In genomic region chr11:61429691-61430582, GRCh38 we compare ENCODE assay signal across 1 cellular context.
A peak's percentile ranks its signal among the peaks of the same experiment; 100 is the strongest.
TF ChIP-seq lines count a peak whose summit lies in the region.

Gene CPSF7, minus strand, starts transcription at chr11:61429975. Its CDS starts 740 bp downstream, at chr11:61429235.
Gene SDHAF2, plus strand, starts transcription at chr11:61430124. Its CDS starts 23 bp downstream, at chr11:61430147.

TF ChIP-seq in K562, 482 proteins besides CTCF, POLR2A, EP300 and RAD21 (continued from another document and continues in another):
- TF ChIP-seq ID3 (CRISPR knock-in tag; IDR thresholded peaks at IDR 0.05) (no peak), ID3 (tag; IDR thresholded peaks at IDR 0.05) (peak; percentile 88), RBM25 (IDR thresholded peaks at IDR 0.05; ENCODE audit: low read depth, low read length, severe bottlenecking) (no peak), ELF4 (CRISPR knock-in tag; IDR thresholded peaks at IDR 0.05) (0 out of 2 replicates have a peak, but pooled peaks have one; percentile 74), ZKSCAN3 (CRISPR knock-in tag; IDR thresholded peaks at IDR 0.05) (no peak), PCBP1 (IDR thresholded peaks at IDR 0.05; ENCODE audit: low read depth, low read length, poor library complexity, severe bottlenecking) (peak; percentile 73), POLR2AphosphoS5 (IDR thresholded peaks at IDR 0.05; ENCODE audit: control insufficient read depth, insufficient read depth, low read depth, low read length) (peak; percentile 87), RNF2 (IDR thresholded peaks at IDR 0.05) (0 out of 2 replicates have a peak, but pooled peaks have one; percentile 32), POU5F1 (IDR thresholded peaks at IDR 0.05; ENCODE audit: borderline replicate concordance, low read depth, low read length, partially characterized antibody) (peak; percentile 15), U2AF1 (optimal IDR thresholded peaks at IDR 0.05; ENCODE audit: low read depth, low read length) (peak; percentile 67), ZBTB11 (CRISPR knock-in tag; IDR thresholded peaks at IDR 0.05) (peak; percentile 80 to 97 (median 95)), POLR2B (IDR thresholded peaks at IDR 0.05; ENCODE audit: low read depth, partially characterized antibody) (peak; percentile 82), ZFX (CRISPR knock-in tag; IDR thresholded peaks at IDR 0.05) (peak; percentile 100), ARID3B (CRISPR knock-in tag; IDR thresholded peaks at IDR 0.05; ENCODE audit: borderline replicate concordance) (no peak), HNRNPL (IDR thresholded peaks at IDR 0.05; ENCODE audit: low read depth, low read length) (0 out of 2 replicates have a peak, but pooled peaks have one; percentile 28), POLR2G (IDR thresholded peaks at IDR 0.05; ENCODE audit: low read depth, low read length) (peak; percentile 98), HNRNPLL (IDR thresholded peaks at IDR 0.05; ENCODE audit: low read depth, low read length, poor library complexity, severe bottlenecking) (no peak), ZNF561 (CRISPR knock-in tag; conservative IDR thresholded peaks at IDR 0.05) (no peak), ETV1 (tag; conservative IDR thresholded peaks at IDR 0.05; ENCODE audit: low read depth) (peak; percentile 82), SMAD4 (CRISPR knock-in tag; conservative IDR thresholded peaks at IDR 0.05) (peak; percentile 57; the same call in 1 of the 2 replicates), ZNF76 (CRISPR knock-in tag; IDR thresholded peaks at IDR 0.05; ENCODE audit: borderline replicate concordance) (peak; percentile 28; the same call in 1 of the 2 replicates), E2F6 (IDR thresholded peaks at IDR 0.05; ENCODE audit: borderline replicate concordance in 1 of 2, extremely low read depth in 1 of 2, insufficient read depth in 1 of 2, insufficient read length in 1 of 2, low read depth in 1 of 2, low read length in 1 of 2, poor library complexity in 1 of 2, severe bottlenecking in 1 of 2) (peak; percentile 39 to 70), ZBTB33 (CRISPR knock-in tag; IDR thresholded peaks at IDR 0.05) (peak; percentile 32; the same call in 1 of the 2 replicates), VEZF1 (CRISPR knock-in tag; IDR thresholded peaks at IDR 0.05) (peak; percentile 93), FOXM1 (IDR thresholded peaks at IDR 0.05; ENCODE audit: low read depth) (no peak), FOXM1 (CRISPR knock-in tag; IDR thresholded peaks at IDR 0.05; ENCODE audit: low read depth) (0 out of 2 replicates have a peak, but pooled peaks have one; percentile 71), EHMT2 (IDR thresholded peaks at IDR 0.05) (no peak; the same call in 1 of the 2 replicates), ZNF644 (tag; IDR thresholded peaks at IDR 0.05; ENCODE audit: low read depth) (0 out of 2 replicates have a peak, but pooled peaks have one; percentile 56), ZNF253 (CRISPR knock-in tag; conservative IDR thresholded peaks at IDR 0.05) (no peak), HMGXB4 (CRISPR knock-in tag; IDR thresholded peaks at IDR 0.05) (peak; percentile 48; the same call in 1 of the 2 replicates), ZBTB12 (CRISPR knock-in tag; IDR thresholded peaks at IDR 0.05) (peak; percentile 76), SMARCE1 (IDR thresholded peaks at IDR 0.05) (no peak; the same call in 1 of the 2 replicates), NONO (IDR thresholded peaks at IDR 0.05; ENCODE audit: low read depth in 2 of 2, low read length in 1 of 2) (peak in 1 of 2 experiments; percentile 83; a peak in 2 of 4 replicates), ZNF277 (CRISPR knock-in tag; IDR thresholded peaks at IDR 0.05; ENCODE audit: borderline replicate concordance) (no peak), MAX (CRISPR knock-in tag; IDR thresholded peaks at IDR 0.05) (peak; percentile 75), FUS (optimal IDR thresholded peaks at IDR 0.05; ENCODE audit: low read depth, low read length) (peak; percentile 91), MIER1 (IDR thresholded peaks at IDR 0.05; ENCODE audit: low read depth) (no peak), MITF (IDR thresholded peaks at IDR 0.05) (0 out of 2 replicates have a peak, but pooled peaks have one; percentile 24), ZNF12 (CRISPR knock-in tag; IDR thresholded peaks at IDR 0.05) (peak; percentile 42; the same call in 1 of the 2 replicates), CBFA2T3 (IDR thresholded peaks at IDR 0.05) (no peak), ETS1 (conservative IDR thresholded peaks at IDR 0.05; ENCODE audit: control insufficient read depth, low read depth, low read length) (no peak), ZNF316 (IDR thresholded peaks at IDR 0.05) (peak; percentile 38), STAT5B (CRISPR knock-in tag; IDR thresholded peaks at IDR 0.05) (no peak), CBFB (CRISPR knock-in tag; IDR thresholded peaks at IDR 0.05) (peak; percentile 56; the same call in 1 of the 2 replicates), CHD1 (IDR thresholded peaks at IDR 0.05; ENCODE audit: low read length) (peak; percentile 84), CCNT2 (IDR thresholded peaks at IDR 0.05; ENCODE audit: borderline replicate concordance, extremely low read depth, insufficient read length, low read depth, low read length) (peak; percentile 59)
